In the genomic region with DNA sequence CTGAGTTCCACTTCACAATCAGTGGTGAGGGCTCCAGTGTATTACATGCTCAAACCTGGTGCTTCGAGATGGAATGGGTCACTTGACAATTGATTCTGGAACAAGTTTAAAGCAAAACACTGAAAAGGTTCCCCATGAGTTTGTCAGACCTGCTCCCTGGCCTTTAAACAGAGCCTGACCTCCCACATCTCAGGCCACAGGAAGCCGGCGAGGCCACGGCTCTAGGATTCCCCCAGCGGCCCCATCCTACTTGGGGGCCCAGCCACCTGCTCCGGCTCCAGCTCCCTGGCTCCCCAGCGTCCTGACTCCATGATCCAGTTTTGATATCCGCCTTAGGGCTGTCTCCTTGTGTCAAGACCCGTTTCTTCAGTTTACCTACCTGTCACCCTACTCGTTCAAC, we compare ENCODE assay signal across 20 cellular contexts.
"Had no signal": no experiment of that assay in that cellular context is flagged by ENCODE, and none has a peak within 500 bp of the region (broad histone marks: within the 10 kb centered on the region; RNA-seq: fewer than 3 reads in every experiment).

No MANE protein-coding gene starts in this region.

- DNase-seq: activated CD4-positive, alpha-beta T cell treated with anti-CD3 and anti-CD28 coated beads, Interleukin-2, amount 10 ng/mL, durations not matched to agents 7 days and 5 days; activated CD8-positive, alpha-beta T cell treated with anti-CD3 and anti-CD28 coated beads, Interleukin-2, amount 10 ng/mL, durations not matched to agents 7 days and 5 days; activated naive CD4-positive, alpha-beta T cell treated with anti-CD3 and anti-CD28 coated beads for 36 hours; activated T-cell treated with anti-CD3 and anti-CD28 coated beads, Interleukin-2, amount 50 U/mL, for 24 hours; dermis blood vessel endothelial cell; effector memory CD4-positive, alpha-beta T cell; islet precursor cell; left lung; mammary epithelial cell; stimulated activated CD4-positive, alpha-beta T cell treated with anti-CD3 and anti-CD28 coated beads, Interleukin-12 subunit alpha, Interleukin-12 subunit beta, amount 100 ng/mL, for 4 hours; stimulated activated CD4-positive, alpha-beta T cell treated with anti-CD3 and anti-CD28 coated beads, Interleukin-1b, Interleukin-23, amount 100 ng/mL, for 48 hours; stimulated activated CD8-positive, alpha-beta memory T cell treated with anti-CD3 and anti-CD28 coated beads, Interleukin-4, amount 100 ng/mL, for 48 hours; stimulated activated naive CD4-positive, alpha-beta T cell; T1000; thyroid gland had no signal

- H3K36me3 ChIP-seq: left lung, neutrophil, thyroid gland had no signal

- H3K79me2 ChIP-seq: parathyroid adenoma had no signal

- H3K27ac ChIP-seq: left lung, neutrophil, parathyroid adenoma, thyroid gland had no signal

- H3K4me1 ChIP-seq: parathyroid adenoma, thyroid gland had no signal

- H3K27me3 ChIP-seq: left lung, neutrophil, thyroid gland had no signal

- H3K9me3 Mint-ChIP-seq: activated CD4-positive, alpha-beta T cell treated with anti-CD3 and anti-CD28 coated beads, Interleukin-2, amount 10 ng/mL, durations not matched to agents 7 days and 5 days; activated T-cell treated with anti-CD3 and anti-CD28 coated beads, Interleukin-2, amount 50 U/mL, for 24 hours; activated T-helper 2 cell treated with anti-CD3 and anti-CD28 coated beads, Interferon-gamma antibody, Interleukin-2, Interleukin-4, amounts not matched to agents 10 μg/mL and 5 μg/mL and 100 μg/mL, durations not matched to agents 14 hours and 24 hours and 36 hours had no signal

- H3K4me1 Mint-ChIP-seq: activated CD4-positive, alpha-beta T cell treated with anti-CD3 and anti-CD28 coated beads, Interleukin-2, amount 10 ng/mL, durations not matched to agents 7 days and 5 days had no signal

- ATAC-seq: activated CD4-positive, CD25-positive, alpha-beta regulatory T cell treated with anti-CD3 and anti-CD28 coated beads, Interleukin-2, amount 50 U/mL, for 24 hours; activated CD8-positive, alpha-beta T cell treated with anti-CD3 and anti-CD28 coated beads, Interleukin-2, amount 10 ng/mL, durations not matched to agents 7 days and 5 days; left lung had no signal

- H3K9ac ChIP-seq: parathyroid adenoma had no signal

- H3K27me3 Mint-ChIP-seq: activated CD4-positive, alpha-beta T cell treated with anti-CD3 and anti-CD28 coated beads, Interleukin-2, amount 10 ng/mL, durations not matched to agents 7 days and 5 days; activated T-cell treated with anti-CD3 and anti-CD28 coated beads, Interleukin-2, amount 50 U/mL, for 24 hours had no signal

- H2AFZ ChIP-seq: parathyroid adenoma had no signal

- H3K4me3 Mint-ChIP-seq: activated CD4-positive, alpha-beta T cell treated with anti-CD3 and anti-CD28 coated beads, Interleukin-2, amount 10 ng/mL, durations not matched to agents 7 days and 5 days; activated CD8-positive, alpha-beta T cell treated with anti-CD3 and anti-CD28 coated beads, Interleukin-2, amount 10 ng/mL, durations not matched to agents 7 days and 5 days; activated naive CD4-positive, alpha-beta T cell treated with anti-CD3 and anti-CD28 coated beads for 36 hours; activated T-cell treated with anti-CD3 and anti-CD28 coated beads, Interleukin-2, amount 50 U/mL, for 24 hours had no signal

- H3K9me3 ChIP-seq: left lung, neutrophil, thyroid gland had no signal

- H3K27ac Mint-ChIP-seq: activated CD4-positive, alpha-beta T cell treated with anti-CD3 and anti-CD28 coated beads, Interleukin-2, amount 10 ng/mL, durations not matched to agents 7 days and 5 days; activated CD8-positive, alpha-beta T cell treated with anti-CD3 and anti-CD28 coated beads, Interleukin-2, amount 10 ng/mL, durations not matched to agents 7 days and 5 days; activated naive CD4-positive, alpha-beta T cell treated with anti-CD3 and anti-CD28 coated beads for 36 hours; activated T-cell treated with anti-CD3 and anti-CD28 coated beads, Interleukin-2, amount 50 U/mL, for 24 hours; activated T-helper 2 cell treated with anti-CD3 and anti-CD28 coated beads, Interferon-gamma antibody, Interleukin-2, Interleukin-4, amounts not matched to agents 10 μg/mL and 5 μg/mL and 100 μg/mL, durations not matched to agents 14 hours and 24 hours and 36 hours had no signal

- FAIRE-seq: endothelial cell of umbilical vein had no signal

- H3K4me3 ChIP-seq: left lung, thyroid gland had no signal
